ENCODE assay signal across 21 cellular contexts in the genomic region with DNA sequence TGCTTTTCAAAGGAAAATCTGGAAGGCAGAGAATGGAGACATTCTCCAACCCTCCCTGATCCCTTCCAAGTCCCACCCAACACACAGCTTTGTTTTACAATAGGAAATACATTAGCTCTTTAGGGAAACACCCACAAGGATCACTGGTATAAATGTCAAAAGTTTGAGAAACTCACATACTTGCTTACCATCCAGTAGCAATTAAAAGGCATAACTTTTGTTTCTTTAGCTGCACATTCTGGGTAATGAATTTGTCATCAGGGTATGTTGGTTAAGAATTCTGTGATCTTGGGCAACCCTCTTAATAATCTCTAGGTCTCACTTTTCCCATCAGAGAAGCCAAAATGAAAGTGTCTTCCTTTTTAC.
DNase-seq lines count a peak whose midpoint lies in the region; ATAC-seq and TF ChIP-seq lines count a peak whose summit lies in the region.
"Had no signal": no experiment of that assay in that cellular context is flagged by ENCODE, and none has a peak within 500 bp of the region (broad histone marks: within the 10 kb centered on the region; RNA-seq: fewer than 3 reads in every experiment).

No MANE protein-coding gene starts in this region.

- H3K4me1 Mint-ChIP-seq in activated T-helper 1 cell treated with anti-CD3 and anti-CD28 coated beads, Interleukin-12 subunit alpha, Interleukin-12 subunit beta, Interleukin-2, Interleukin-4 antibody, amounts not matched to agents 30 ng/mL and 10 ng/mL and 1 ng/mL, durations not matched to agents 14 hours and 24 hours and 36 hours (ENCODE audit: low read depth): peaks cover 4% of the 10 kb centered on the region

- no peak overlapping the region for H3K4me3 Mint-ChIP-seq in activated T-helper 1 cell treated with anti-CD3 and anti-CD28 coated beads, Interleukin-12 subunit alpha, Interleukin-12 subunit beta, Interleukin-2, Interleukin-4 antibody, amounts not matched to agents 30 ng/mL and 10 ng/mL and 1 ng/mL, durations not matched to agents 14 hours and 24 hours and 36 hours
- H3K4me3 Mint-ChIP-seq: activated naive CD8-positive, alpha-beta T cell treated with anti-CD3 and anti-CD28 coated beads, Interleukin-2, amount 10 ng/mL, durations not matched to agents 7 days and 5 days; stimulated activated memory B cell treated with anti-CD40 and anti-IgM and Interleukin-4, amounts not matched to agents 10 μg/mL and 1 μg/mL and 100 μg/mL, for 72 hours had no signal

- no peak overlapping the region for H3K4me3 ChIP-seq in AG09309 (ENCODE audit: control insufficient read depth, low read depth, low read length)
- no peak overlapping the region for H3K4me3 ChIP-seq in fibroblast of mammary gland (ENCODE audit: control insufficient read depth, low read depth, low read length)
- H3K4me3 ChIP-seq: hepatocyte, vagina had no signal

- DNase-seq in AG09309 (ENCODE audit: low read depth): peak; percentile 84
- peak; percentile 52 for DNase-seq in amniotic epithelial cell (ENCODE audit: low read depth)
- peak; percentile 54 for DNase-seq in fibroblast of mammary gland (ENCODE audit: low read depth)
- DNase-seq in renal cortical epithelial cell (ENCODE audit: low read depth): peak; percentile 69
- DNase-seq in superior temporal gyrus (ENCODE audit: extremely low spot score): no peak
- no peak for DNase-seq in activated T-helper 1 cell treated with anti-CD3 and anti-CD28 coated beads, Interleukin-12 subunit alpha, Interleukin-12 subunit beta, Interleukin-2, Interleukin-4 antibody, amounts not matched to agents 30 ng/mL and 10 ng/mL and 1 ng/mL, durations not matched to agents 14 hours and 24 hours and 36 hours (ENCODE audit: low spot score)
- DNase-seq in globus pallidus (ENCODE audit: low spot score): no peak
- DNase-seq: activated CD4-positive, alpha-beta T cell treated with anti-CD3 and anti-CD28 coated beads, Interleukin-2, amount 50 U/mL, for 48 hours; activated naive CD8-positive, alpha-beta T cell treated with anti-CD3 and anti-CD28 coated beads, Interleukin-2, amount 10 ng/mL, durations not matched to agents 7 days and 5 days; activated T-cell treated with anti-CD3 and anti-CD28 coated beads, Interleukin-2, amount 50 U/mL, for 48 hours; COR-L47; H7; Kasumi-1; left colon; NCI-H1417 treated with DMSO at 0.1 percent for 48 hours; NCI-H82 had no signal

- H3K36me3 Mint-ChIP-seq in activated T-helper 1 cell treated with anti-CD3 and anti-CD28 coated beads, Interleukin-12 subunit alpha, Interleukin-12 subunit beta, Interleukin-2, Interleukin-4 antibody, amounts not matched to agents 30 ng/mL and 10 ng/mL and 1 ng/mL, durations not matched to agents 14 hours and 24 hours and 36 hours (ENCODE audit: low read depth): no peaks in the 10 kb centered on the region
- H3K36me3 Mint-ChIP-seq: activated naive CD8-positive, alpha-beta T cell treated with anti-CD3 and anti-CD28 coated beads, Interleukin-2, amount 10 ng/mL, durations not matched to agents 7 days and 5 days had no signal

- TF ChIP-seq CTCF in AG09309 (IDR thresholded peaks at IDR 0.05; ENCODE audit: control insufficient read depth, insufficient read depth, low read depth, low read length, missing control alignments) (no peak), fibroblast of mammary gland (conservative IDR thresholded peaks at IDR 0.05; ENCODE audit: control insufficient read depth, insufficient read depth, low read depth, low read length) (no peak)

- ATAC-seq in HG03520 (IDR thresholded peaks at IDR 0.05; ENCODE audit: unreplicated experiment): no peak
- ATAC-seq: left colon; Panc1; stimulated activated memory B cell treated with anti-CD40 and anti-IgM and Interleukin-4, amounts not matched to agents 10 μg/mL and 1 μg/mL and 100 μg/mL, for 72 hours had no signal

- H3K27me3 Mint-ChIP-seq in activated T-helper 1 cell treated with anti-CD3 and anti-CD28 coated beads, Interleukin-12 subunit alpha, Interleukin-12 subunit beta, Interleukin-2, Interleukin-4 antibody, amounts not matched to agents 30 ng/mL and 10 ng/mL and 1 ng/mL, durations not matched to agents 14 hours and 24 hours and 36 hours (ENCODE audit: insufficient read depth): peaks cover 7% of the 10 kb centered on the region
- H3K27me3 Mint-ChIP-seq: stimulated activated memory B cell treated with anti-CD40 and anti-IgM and Interleukin-4, amounts not matched to agents 10 μg/mL and 1 μg/mL and 100 μg/mL, for 72 hours had no signal

- intact Hi-C loops in activated T-helper 1 cell treated with anti-CD3 and anti-CD28 coated beads, Interleukin-12 subunit alpha, Interleukin-12 subunit beta, Interleukin-2, Interleukin-4 antibody, amounts not matched to agents 30 ng/mL and 10 ng/mL and 1 ng/mL, durations not matched to agents 14 hours and 24 hours and 36 hours (cut with micrococcal nuclease): no loop called here

- no peaks in the 10 kb centered on the region for H3K9me3 Mint-ChIP-seq in activated T-helper 1 cell treated with anti-CD3 and anti-CD28 coated beads, Interleukin-12 subunit alpha, Interleukin-12 subunit beta, Interleukin-2, Interleukin-4 antibody, amounts not matched to agents 30 ng/mL and 10 ng/mL and 1 ng/mL, durations not matched to agents 14 hours and 24 hours and 36 hours
- H3K9me3 Mint-ChIP-seq: activated naive CD8-positive, alpha-beta T cell treated with anti-CD3 and anti-CD28 coated beads, Interleukin-2, amount 10 ng/mL, durations not matched to agents 7 days and 5 days had no signal

- H3K27ac Mint-ChIP-seq in activated T-helper 1 cell treated with anti-CD3 and anti-CD28 coated beads, Interleukin-12 subunit alpha, Interleukin-12 subunit beta, Interleukin-2, Interleukin-4 antibody, amounts not matched to agents 30 ng/mL and 10 ng/mL and 1 ng/mL, durations not matched to agents 14 hours and 24 hours and 36 hours: no peak overlapping the region
- H3K27ac Mint-ChIP-seq: activated naive CD8-positive, alpha-beta T cell treated with anti-CD3 and anti-CD28 coated beads, Interleukin-2, amount 10 ng/mL, durations not matched to agents 7 days and 5 days; stimulated activated memory B cell treated with anti-CD40 and anti-IgM and Interleukin-4, amounts not matched to agents 10 μg/mL and 1 μg/mL and 100 μg/mL, for 72 hours had no signal

Comparison
In these comparisons a context has a peak if more than half of its experiments do, and no peak if none do; other contexts are left out.
1. DNase-seq: peak in AG09309 (single experiment), amniotic epithelial cell (single experiment), fibroblast of mammary gland (single experiment) and renal cortical epithelial cell (single experiment); none in superior temporal gyrus (single experiment), activated T-helper 1 cell treated with anti-CD3 and anti-CD28 coated beads, Interleukin-12 subunit alpha, Interleukin-12 subunit beta, Interleukin-2, Interleukin-4 antibody, amounts not matched to agents 30 ng/mL and 10 ng/mL and 1 ng/mL, durations not matched to agents 14 hours and 24 hours and 36 hours (single experiment) and globus pallidus (single experiment).